Comparison of ENCODE assay signal across 8 cellular contexts in genomic region chr12:57006809-57007475, GRCh38. TPM values are rescaled to one million over a fixed set of nuclear protein-coding genes. Genes with fewer than 3 reads are reported as not detected.
DNase-seq lines count a peak whose midpoint lies in the region; ATAC-seq, FAIRE-seq and TF ChIP-seq lines count a peak whose summit lies in the region.

No MANE protein-coding gene starts in this region.

- no peak for ATAC-seq in GM18909 (IDR thresholded peaks at IDR 0.05; ENCODE audit: poor library complexity, unreplicated experiment)

- H3K27ac ChIP-seq in BLaER1 = peak overlapping the region; percentile 50
- no peak overlapping the region for H3K27ac ChIP-seq in mammary epithelial cell (ENCODE audit: insufficient read depth, low read depth, low read length)

- TF ChIP-seq CTCF in Loucy (conservative IDR thresholded peaks at IDR 0.05; ENCODE audit: low read length) (no peak), mammary epithelial cell (conservative IDR thresholded peaks at IDR 0.05 in 1 of 2, IDR thresholded peaks at IDR 0.05 in 1 of 2; ENCODE audit: extremely low read depth in 1 of 2, insufficient read depth in 1 of 2, low read depth in 1 of 2, low read length in 2 of 2) (no peak), neural crest cell (conservative IDR thresholded peaks at IDR 0.05) (no peak)

- CTCF ChIA-PET in mammary epithelial cell (lab: Charles Lee; ENCODE audit: low non-redundant PET) = interaction anchor here (0.7 kb wide), 1 partner anchor 372 kb away, joined by 4 read pairs; no protein-coding TSS in a partner anchor

- H3K9me2 ChIP-seq in Loucy (replicated peaks; ENCODE audit: low read depth, low read length) = no peaks in the 10 kb centered on the region

- peak overlapping the region; percentile 61 for H2AFZ ChIP-seq in Loucy (ENCODE audit: low read length)
- H2AFZ ChIP-seq in mammary epithelial cell (ENCODE audit: low read depth, low read length) = peak overlapping the region; percentile 74

- peak overlapping the region; percentile 22 for H3K27ac Mint-ChIP-seq in neural crest cell (ENCODE audit: unreplicated experiment)

- WGBS in mammary epithelial cell (ENCODE audit: low coverage, missing lambda C conversion rate) = 45% methylated on average over 9 of the region's 10 CpGs

- H3K27me3 Mint-ChIP-seq in neural crest cell (ENCODE audit: low read depth) = no peaks in the 10 kb centered on the region

- intact Hi-C loops in mammary epithelial cell (cut with micrococcal nuclease) = loop anchor here (2.0 kb wide), 1 partner anchor 176 kb away; no protein-coding TSS in a partner anchor

- H3K4me1 Mint-ChIP-seq in neural crest cell = peaks cover 33% of the 10 kb centered on the region

- peaks cover 12% of the 10 kb centered on the region for H3K36me3 Mint-ChIP-seq in neural crest cell (ENCODE audit: low read depth)

- H3K27me3 ChIP-seq in BLaER1 = no peaks in the 10 kb centered on the region
- no peaks in the 10 kb centered on the region for H3K27me3 ChIP-seq in Loucy (ENCODE audit: insufficient read depth, low read length, poor library complexity, severe bottlenecking)
- H3K27me3 ChIP-seq in mammary epithelial cell (ENCODE audit: insufficient read depth, low read length) = no peaks in the 10 kb centered on the region

- H3K36me3 ChIP-seq in BLaER1 (peaks cover 30% of the 10 kb centered on the region), Loucy (ENCODE audit: insufficient read depth, low read length) (peaks cover 25% of the 10 kb centered on the region; the same call in 1 of the 2 replicates), mammary epithelial cell (ENCODE audit: insufficient read depth, low read length) (peaks cover 9% of the 10 kb centered on the region)

- H3K4me1 ChIP-seq in BLaER1 = peaks cover 18% of the 10 kb centered on the region
- H3K4me1 ChIP-seq in Loucy (ENCODE audit: insufficient read depth, low read length, poor library complexity, severe bottlenecking) = peaks cover 23% of the 10 kb centered on the region
- H3K4me1 ChIP-seq in mammary epithelial cell (ENCODE audit: insufficient read depth, low read length) = peaks cover 5% of the 10 kb centered on the region

- H3K4me2 ChIP-seq in BLaER1 = peak overlapping the region; percentile 48
- H3K4me2 ChIP-seq in Loucy (ENCODE audit: low read depth, low read length, poor library complexity, severe bottlenecking) = peak overlapping the region; percentile 52
- peak overlapping the region; percentile 60 for H3K4me2 ChIP-seq in mammary epithelial cell (ENCODE audit: insufficient read depth, low read depth, low read length)

- peak overlapping the region; percentile 94 for H3K4me3 ChIP-seq in BLaER1
- H3K4me3 ChIP-seq in Loucy (ENCODE audit: low read length, poor library complexity, severe bottlenecking) = peak overlapping the region; percentile 44
- peak overlapping the region in 2 of 3 experiments; percentile 34 to 35 for H3K4me3 ChIP-seq in mammary epithelial cell (replicated peaks in 1 of 3; ENCODE audit: insufficient read depth in 1 of 3, low read depth in 2 of 3, low read length in 3 of 3)

- peak overlapping the region; percentile 89 for H3K4me3 Mint-ChIP-seq in neural crest cell

- no peak for FAIRE-seq in urothelium cell line (lab: Jason Lieb, UNC)

- H3K79me2 ChIP-seq in Loucy (ENCODE audit: insufficient read depth, low read length) (peaks cover 43% of the 10 kb centered on the region), mammary epithelial cell (ENCODE audit: insufficient read depth, low read length) (peaks cover 39% of the 10 kb centered on the region)

- dilution Hi-C loops in mammary epithelial cell (cut with HindIII; ENCODE audit: low sequenced_read_pairs) = loop anchor here (5.0 kb wide), 1 partner anchor 50 kb away; no protein-coding TSS in a partner anchor

- no TSS peak for BruUV-seq in mammary epithelial cell (replicated peaks; lab: Mats Ljungman, UMichigan)

- H3K9me3 Mint-ChIP-seq in neural crest cell = no peaks in the 10 kb centered on the region

- H3F3A ChIP-seq in Loucy (ENCODE audit: low read depth) = no peaks in the 10 kb centered on the region

- DNase-seq in mammary epithelial cell = no peak
- no peak for DNase-seq in neural crest cell (ENCODE audit: low read depth, low spot score)
- no peak for DNase-seq in urothelium cell line (ENCODE audit: low spot score)
- DNase-seq in central memory CD4-positive, alpha-beta T cell = no peak
- no peak for DNase-seq in cerebellar cortex (ENCODE audit: low spot score)

- no peaks in the 10 kb centered on the region for H3K9me3 ChIP-seq in BLaER1
- H3K9me3 ChIP-seq in Loucy (ENCODE audit: insufficient read depth, low read depth, low read length) = no peaks in the 10 kb centered on the region
- no peaks in the 10 kb centered on the region for H3K9me3 ChIP-seq in mammary epithelial cell (replicated peaks; ENCODE audit: insufficient read depth, low read length)

- in situ Hi-C loops in mammary epithelial cell (cut with MboI; ENCODE audit: low sequenced_read_pairs in 2 of 2) = loop anchor here in 1 of 2 donors (10.0 kb wide), 2 partner anchors 58 to 168 kb away; no protein-coding TSS in a partner anchor

- peaks cover 38% of the 10 kb centered on the region for H4K20me1 ChIP-seq in BLaER1
- peaks cover 29% of the 10 kb centered on the region for H4K20me1 ChIP-seq in Loucy (ENCODE audit: insufficient read depth, low read length, poor library complexity, severe bottlenecking)
- no peaks in the 10 kb centered on the region for H4K20me1 ChIP-seq in mammary epithelial cell (ENCODE audit: insufficient read depth, low read length)

- no peak overlapping the region for H3K9ac ChIP-seq in BLaER1
- H3K9ac ChIP-seq in Loucy (ENCODE audit: low read depth, low read length, poor library complexity, severe bottlenecking) = peak overlapping the region; percentile 46
- peak overlapping the region; percentile 4 for H3K9ac ChIP-seq in mammary epithelial cell (ENCODE audit: insufficient read depth, low read length)

RNA-seq across cellular contexts. Expression of gene ZBTB39, which starts 0.6 kb away (rescaled TPM):
- total RNA-seq in mammary epithelial cell = 1 to 10 TPM; 5.7 to 8.0 TPM
- 4.5 TPM for polyA plus RNA-seq in mammary epithelial cell
- polyA minus RNA-seq in mammary epithelial cell = 7.7 TPM
- total RNA-seq in neural crest cell = 27.9 and 28.6 TPM in 2 replicates

RNA-seq across cellular contexts. Expression of gene TAC3, which starts 9.4 kb away (rescaled TPM):
- total RNA-seq in mammary epithelial cell (not detected), neural crest cell (0.51 TPM in 1 of 2 replicates, not detected in the other)
- polyA plus RNA-seq in mammary epithelial cell = not detected
- polyA minus RNA-seq in mammary epithelial cell = not detected

RNA-seq across cellular contexts. Expression of gene MYO1A, which starts 43.0 kb away (rescaled TPM):
- total RNA-seq in mammary epithelial cell (not detected), neural crest cell (0.25 and 0.40 TPM in 2 replicates)
- 0.03 TPM for polyA plus RNA-seq in mammary epithelial cell
- polyA minus RNA-seq in mammary epithelial cell = not detected

RNA-seq across cellular contexts. Expression of gene RDH16, which starts 49.5 kb away (rescaled TPM):
- total RNA-seq in mammary epithelial cell (under 1 TPM in 1 of 2 donors, not detected in 1; 0.16 TPM), neural crest cell (0.34 and 0.44 TPM in 2 replicates)
- polyA plus RNA-seq in mammary epithelial cell = 0.06 TPM
- not detected for polyA minus RNA-seq in mammary epithelial cell

Comparison
In these comparisons a context has a peak if more than half of its experiments do, and no peak if none do; other contexts are left out.
1. H3K4me3 ChIP-seq: peak in every context shown above with its lines; median percentile 94 in BLaER1; 44 in Loucy; 34 in mammary epithelial cell.